In the genomic region with DNA sequence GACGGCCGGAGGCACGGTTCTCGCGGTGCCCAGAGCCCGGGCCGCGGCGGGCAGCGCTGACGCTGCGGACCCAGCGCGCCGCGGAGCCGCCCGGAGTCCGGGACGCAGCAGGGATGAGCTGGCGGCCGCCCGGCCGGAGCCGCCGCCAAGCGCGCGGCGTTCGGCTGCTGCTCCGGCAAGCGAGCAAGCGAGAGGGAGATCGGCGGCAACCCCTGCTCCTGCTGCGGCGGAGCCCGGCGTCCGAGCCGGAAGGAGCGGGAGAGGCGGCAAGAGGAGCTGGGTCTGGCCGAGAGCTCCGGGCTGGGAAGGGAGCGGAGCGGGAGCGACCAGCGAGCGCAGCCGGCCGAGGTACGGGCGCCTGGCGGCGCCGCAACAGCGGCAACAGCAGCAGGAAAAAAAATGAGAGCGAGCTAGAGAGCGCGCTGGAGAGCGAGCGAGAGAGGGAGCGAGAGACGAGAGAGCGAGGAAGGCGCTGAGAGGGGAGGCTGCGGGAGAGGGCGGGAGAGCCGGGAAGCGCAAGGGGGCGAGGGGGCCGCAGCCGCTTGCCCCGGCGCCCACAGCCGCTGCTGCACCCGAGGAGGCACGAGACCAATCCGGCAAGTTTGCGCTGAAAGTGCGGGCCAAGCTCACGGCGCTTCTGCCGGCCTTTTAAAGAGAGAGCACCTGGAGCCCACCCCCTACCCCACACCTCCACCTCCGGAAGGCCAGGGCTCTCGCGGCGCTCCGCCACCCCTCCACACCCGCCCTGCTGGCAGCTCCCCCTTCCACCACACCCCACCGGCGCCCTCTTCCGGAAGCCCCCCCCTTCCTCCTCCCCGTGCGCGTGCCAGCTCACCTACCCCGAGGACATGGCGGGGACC, we compare ENCODE assay signal across 8 cellular contexts. TPM values are rescaled to one million over a fixed set of nuclear protein-coding genes. Genes with fewer than 3 reads are reported as not detected.
DNase-seq lines count a peak whose midpoint lies in the region; ATAC-seq and TF ChIP-seq lines count a peak whose summit lies in the region.

No MANE protein-coding gene starts in this region.

- H3K4me3 Mint-ChIP-seq in WTC11 = peak overlapping the region; percentile 76
- peak overlapping the region; percentile 76 to 78 for H3K4me3 Mint-ChIP-seq in effector memory CD8-positive, alpha-beta T cell

- no peaks in the 10 kb centered on the region for H3K36me3 ChIP-seq in HCT116 (ENCODE audit: control insufficient read depth in 1 of 2, insufficient read depth in 2 of 2, low read length in 2 of 2)
- no peaks in the 10 kb centered on the region for H3K36me3 ChIP-seq in upper lobe of right lung

- no peaks in the 10 kb centered on the region for H4K20me1 ChIP-seq in HCT116 (ENCODE audit: insufficient read depth)

- CTCF ChIA-PET in AG04450 (lab: Charles Lee) = interaction anchor here (0.7 to 2.0 kb wide), 3 partner anchors 374 to 434 kb away, joined by 3 to 5 read pairs (median 5); partner anchors contain the start of gene UQCC2
- CTCF ChIA-PET in HCT116 (lab: Charles Lee) = interaction anchor here (1.0 to 1.2 kb wide), 2 partner anchors 90 to 92 kb away, joined by 3 to 4 read pairs; no protein-coding TSS in a partner anchor
- CTCF ChIA-PET in WTC11 (lab: Charles Lee) = interaction anchor here (0.7 to 7.4 kb wide), 23 partner anchors 9 to 375 kb away, joined by 3 to 83 read pairs (median 5); partner anchors contain the start of gene SMIM29

- no peaks in the 10 kb centered on the region for H3K36me3 Mint-ChIP-seq in WTC11
- H3K36me3 Mint-ChIP-seq in effector memory CD8-positive, alpha-beta T cell (ENCODE audit: insufficient read depth) = no peaks in the 10 kb centered on the region

- H3K4me3 ChIP-seq in AG04450 (ENCODE audit: low read depth, low read length) (peak overlapping the region; percentile 43; the same call in 1 of the 2 replicates), HCT116 (replicated peaks in 1 of 2; ENCODE audit: low read depth in 1 of 2, low read length in 2 of 2) (peak overlapping the region; percentile 43 to 58), upper lobe of right lung (peak overlapping the region; percentile 34)

- H3K4me1 Mint-ChIP-seq in WTC11 = peaks cover 76% of the 10 kb centered on the region
- peaks cover 15 to 23% of the 10 kb centered on the region in 2 donors for H3K4me1 Mint-ChIP-seq in effector memory CD8-positive, alpha-beta T cell (ENCODE audit: low read depth in 2 of 2)

- peak overlapping the region; percentile 46 for H3K9ac ChIP-seq in HCT116 (ENCODE audit: low read length)

- TF ChIP-seq RAD21 in HCT116 (IDR thresholded peaks at IDR 0.05; ENCODE audit: low read depth) = no peak

- RAD21 ChIA-PET in HCT116 (lab: Charles Lee; ENCODE audit: low non-redundant PET in 1 of 2, low total read pairs in 2 of 2, uncharacterized antibody in 2 of 2, unreplicated experiment in 2 of 2) = interaction anchor here in 1 of 2 experiments (0.7 kb wide), 1 partner anchor 112 kb away, joined by 3 read pairs; no protein-coding TSS in a partner anchor

- H3K9me2 ChIP-seq in HCT116 (ENCODE audit: insufficient read depth) = no peaks in the 10 kb centered on the region

- BruUV-seq in HCT116 (replicated peaks; lab: Mats Ljungman, UMichigan) = no TSS peak

- POLR2A ChIA-PET in AG04450 (lab: Yijun Ruan, JAX) = interaction anchor here (1.4 kb wide), 1 partner anchor 374 kb away, joined by 4 read pairs; no protein-coding TSS in a partner anchor
- POLR2A ChIA-PET in HCT116 (lab: Charles Lee) = interaction anchor here (1.0 kb wide), 1 partner anchor 9 kb away, joined by 3 read pairs; no protein-coding TSS in a partner anchor
- POLR2A ChIA-PET in WTC11 (lab: Charles Lee) = interaction anchor here (0.6 to 2.3 kb wide), 4 partner anchors 14 to 321 kb away, joined by 3 to 19 read pairs (median 3); partner anchors contain the start of gene PACSIN1

- intact Hi-C loops in HCT116 (cut with micrococcal nuclease) (no loop called here), upper lobe of right lung (cut with DNase I) (no loop called here)

- H3K27me3 ChIP-seq in AG04450 (ENCODE audit: control insufficient read depth, insufficient read depth, low read length) (peaks cover 75% of the 10 kb centered on the region), HCT116 (ENCODE audit: insufficient read depth, low read length) (no peaks in the 10 kb centered on the region), upper lobe of right lung (peaks cover 68% of the 10 kb centered on the region)

- H3K4me2 ChIP-seq in HCT116 (ENCODE audit: low read length) = peak overlapping the region; percentile 70

- no peak for TF ChIP-seq CTCF in AG04450 (IDR thresholded peaks at IDR 0.05; ENCODE audit: low read depth, low read length)
- TF ChIP-seq CTCF in HCT116 (IDR thresholded peaks at IDR 0.05 in 2 of 3, conservative IDR thresholded peaks at IDR 0.05 in 1 of 3; ENCODE audit: borderline replicate concordance in 1 of 3, insufficient read depth in 1 of 3, low read depth in 2 of 3, low read length in 2 of 3) = no peak
- no peak for TF ChIP-seq CTCF in WTC11 (IDR thresholded peaks at IDR 0.05)
- TF ChIP-seq CTCF in upper lobe of right lung (IDR thresholded peaks at IDR 0.05) = no peak

- H3K27ac ChIP-seq in AG04450 (ENCODE audit: low read depth, low read length) (no peak overlapping the region), HCT116 (ENCODE audit: low read depth, low read length) (peak overlapping the region; percentile 26; the same call in 1 of the 2 replicates), upper lobe of right lung (no peak overlapping the region)

- no peak overlapping the region for H2AFZ ChIP-seq in HCT116 (ENCODE audit: low read depth, low read length, poor library complexity, severe bottlenecking)

- DNase-seq in AG04450 (ENCODE audit: low read depth, low spot score) = no peak
- no peak for DNase-seq in HCT116 (ENCODE audit: low read depth, low spot score)
- DNase-seq in WTC11 (ENCODE audit: low spot score) = peak; percentile 70
- DNase-seq in effector memory CD8-positive, alpha-beta T cell = peak; percentile 21 to 26 (median 22)
- DNase-seq in myocyte (ENCODE audit: low read depth) = peak; percentile 51
- peak; percentile 63 for DNase-seq in upper lobe of right lung
- DNase-seq in HT-29 (ENCODE audit: low spot score) = no peak
- DNase-seq in OCI-M1 (lab: John Stamatoyannopoulos, UW) = no peak

- no peaks in the 10 kb centered on the region; the same call in 1 of the 2 replicates for H3K9me3 ChIP-seq in AG04450 (ENCODE audit: control insufficient read depth, insufficient read depth, low read length)
- no peaks in the 10 kb centered on the region for H3K9me3 ChIP-seq in HCT116 (ENCODE audit: control insufficient read depth in 1 of 2, insufficient read depth in 1 of 2, low read depth in 1 of 2, low read length in 2 of 2)
- H3K9me3 ChIP-seq in upper lobe of right lung = no peaks in the 10 kb centered on the region

- H3K4me1 ChIP-seq in HCT116 (ENCODE audit: control insufficient read depth in 1 of 2, insufficient read depth in 2 of 2, low read length in 2 of 2) = peaks cover 0 to 4% of the 10 kb centered on the region in 2 experiments; a peak in 1 of 4 replicates
- H3K4me1 ChIP-seq in upper lobe of right lung = peaks cover 17% of the 10 kb centered on the region

- ATAC-seq in HCT116 (peak; percentile 72), WTC11 (peak; percentile 27), upper lobe of right lung (no peak)
- ATAC-seq in effector memory CD8-positive, alpha-beta T cell (replicated peaks) = peak; percentile 64

- no peaks in the 10 kb centered on the region for H3K79me2 ChIP-seq in HCT116 (ENCODE audit: insufficient read depth, low read length)

- H3K27ac Mint-ChIP-seq in WTC11 = no peak overlapping the region
- H3K27ac Mint-ChIP-seq in effector memory CD8-positive, alpha-beta T cell = peak overlapping the region in 1 of 2 donors; percentile 51

- peaks cover 42% of the 10 kb centered on the region for H3K27me3 Mint-ChIP-seq in WTC11 (ENCODE audit: low read depth)
- peaks cover 52 to 83% of the 10 kb centered on the region in 2 donors for H3K27me3 Mint-ChIP-seq in effector memory CD8-positive, alpha-beta T cell

- TF ChIP-seq POLR2A in HCT116 (IDR thresholded peaks at IDR 0.05; ENCODE audit: borderline replicate concordance, extremely low read depth, insufficient read depth, insufficient read length) = no peak

- no peaks in the 10 kb centered on the region for H3K9me3 Mint-ChIP-seq in WTC11
- H3K9me3 Mint-ChIP-seq in effector memory CD8-positive, alpha-beta T cell = no peaks in the 10 kb centered on the region

TF ChIP-seq in HCT116, 20 proteins besides CTCF, POLR2A, EP300 and RAD21 (continues in another document):
- TF ChIP-seq POLR2AphosphoS5 (IDR thresholded peaks at IDR 0.05; ENCODE audit: low read depth, low read length) (no peak), ATF3 (IDR thresholded peaks at IDR 0.05) (no peak), SRF (IDR thresholded peaks at IDR 0.05; ENCODE audit: low read depth) (no peak), SP1 (IDR thresholded peaks at IDR 0.05; ENCODE audit: low read depth) (no peak)
- TF ChIP-seq, protein P1, sequence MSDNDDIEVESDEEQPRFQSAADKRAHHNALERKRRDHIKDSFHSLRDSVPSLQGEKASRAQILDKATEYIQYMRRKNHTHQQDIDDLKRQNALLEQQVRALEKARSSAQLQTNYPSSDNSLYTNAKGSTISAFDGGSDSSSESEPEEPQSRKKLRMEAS (IDR thresholded peaks at IDR 0.05) = peak; percentile 77

TF ChIP-seq in WTC11, 78 proteins besides CTCF, POLR2A, EP300 and RAD21 (continues in another document):
- TF ChIP-seq NFYB (CRISPR knock-in tag; conservative IDR thresholded peaks at IDR 0.05; ENCODE audit: low read depth) (0 out of 2 replicates have a peak, but pooled peaks have one; percentile 9), ELF4 (CRISPR knock-in tag; IDR thresholded peaks at IDR 0.05; ENCODE audit: low read depth) (no peak), ZNF219 (CRISPR knock-in tag; IDR thresholded peaks at IDR 0.05; ENCODE audit: borderline replicate concordance) (peak; percentile 70; the same call in 1 of the 2 replicates), ATF1 (CRISPR knock-in tag; IDR thresholded peaks at IDR 0.05) (0 out of 2 replicates have a peak, but pooled peaks have one; percentile 13), ETV6 (CRISPR knock-in tag; IDR thresholded peaks at IDR 0.05) (no peak), JUN (CRISPR knock-in tag; IDR thresholded peaks at IDR 0.05) (peak; percentile 62; the same call in 1 of the 2 replicates)

RNA-seq across cellular contexts. Expression of gene GRM4, which starts 0.5 kb away (rescaled TPM):
- not detected in 2 replicates for polyA plus RNA-seq in AG04450 (2011; rRNA removed)
- not detected in 2 replicates for polyA minus RNA-seq in AG04450 (2011; rRNA and poly(A)+ RNA removed)
- 2.6 TPM for total RNA-seq in HCT116 (2021; ENCODE audit: unreplicated experiment)
- polyA plus RNA-seq in HCT116 (2012) = 1.8 and 2.5 TPM in 2 replicates
- total RNA-seq in WTC11 (2021) = 32.2 to 34.5 TPM (median 32.2 TPM) in 3 replicates
- total RNA-seq in myocyte = 0.19 and 0.26 TPM in 2 replicates
- 0.24 TPM for polyA plus RNA-seq in myocyte (2012)
- total RNA-seq in upper lobe of right lung = 0.29 TPM
- total RNA-seq in HT-29 (2014; rRNA removed; shearing (Covaris generic)) = not detected in 2 replicates

Comparison
In these comparisons a context has a peak if more than half of its experiments do, and no peak if none do; other contexts are left out.
1. DNase-seq: peak in WTC11 (single experiment), effector memory CD8-positive, alpha-beta T cell (3 of 3), myocyte (single experiment) and upper lobe of right lung (single experiment); none in AG04450 (single experiment), HCT116 (single experiment), HT-29 (single experiment) and OCI-M1 (single experiment).
2. Peak in every context shown above with its lines, with median percentiles within 50 percentile points of each other: H3K4me3 ChIP-seq.